In the genomic region with DNA sequence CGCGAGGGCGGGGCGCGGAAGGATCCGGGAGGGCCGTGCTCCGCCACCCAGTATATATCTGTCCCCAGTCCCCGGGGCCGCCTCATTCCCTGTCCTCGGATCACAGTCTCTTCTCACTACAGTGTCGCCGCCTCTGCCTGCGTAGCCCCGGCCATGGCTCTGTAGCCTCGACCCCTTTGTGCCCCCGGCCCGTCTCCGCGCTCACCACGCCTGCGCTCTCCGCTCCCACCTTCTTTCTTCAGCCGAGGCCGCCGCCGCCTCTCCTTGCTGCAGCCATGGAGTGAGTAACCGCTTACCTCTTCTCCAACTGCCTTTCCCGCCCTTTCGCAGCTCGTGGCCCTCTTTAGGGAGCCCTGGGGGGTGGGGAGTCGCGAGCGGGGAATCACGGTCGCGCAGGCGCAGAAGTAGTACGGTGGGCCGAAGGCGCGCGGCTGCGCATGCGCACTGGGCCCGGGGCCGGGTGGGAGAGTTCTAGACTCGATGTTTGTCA, we compare ENCODE assay signal across 8 cellular contexts. TPM values are rescaled to one million over a fixed set of nuclear protein-coding genes. Genes with fewer than 3 reads are reported as not detected.
A peak's percentile ranks its signal among the peaks of the same experiment; 100 is the strongest.
DNase-seq lines count a peak whose midpoint lies in the region; ATAC-seq and TF ChIP-seq lines count a peak whose summit lies in the region.

A gene with protein sequence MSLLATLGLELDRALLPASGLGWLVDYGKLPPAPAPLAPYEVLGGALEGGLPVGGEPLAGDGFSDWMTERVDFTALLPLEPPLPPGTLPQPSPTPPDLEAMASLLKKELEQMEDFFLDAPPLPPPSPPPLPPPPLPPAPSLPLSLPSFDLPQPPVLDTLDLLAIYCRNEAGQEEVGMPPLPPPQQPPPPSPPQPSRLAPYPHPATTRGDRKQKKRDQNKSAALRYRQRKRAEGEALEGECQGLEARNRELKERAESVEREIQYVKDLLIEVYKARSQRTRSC (plus strand): TSS at position 85 of the 490 bp plus-strand sequence. CDS start 1,646 bp downstream, outside the sequence.
A gene with protein sequence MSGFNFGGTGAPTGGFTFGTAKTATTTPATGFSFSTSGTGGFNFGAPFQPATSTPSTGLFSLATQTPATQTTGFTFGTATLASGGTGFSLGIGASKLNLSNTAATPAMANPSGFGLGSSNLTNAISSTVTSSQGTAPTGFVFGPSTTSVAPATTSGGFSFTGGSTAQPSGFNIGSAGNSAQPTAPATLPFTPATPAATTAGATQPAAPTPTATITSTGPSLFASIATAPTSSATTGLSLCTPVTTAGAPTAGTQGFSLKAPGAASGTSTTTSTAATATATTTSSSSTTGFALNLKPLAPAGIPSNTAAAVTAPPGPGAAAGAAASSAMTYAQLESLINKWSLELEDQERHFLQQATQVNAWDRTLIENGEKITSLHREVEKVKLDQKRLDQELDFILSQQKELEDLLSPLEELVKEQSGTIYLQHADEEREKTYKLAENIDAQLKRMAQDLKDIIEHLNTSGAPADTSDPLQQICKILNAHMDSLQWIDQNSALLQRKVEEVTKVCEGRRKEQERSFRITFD (minus strand): TSS at position 384 of the 490 bp plus-strand sequence. CDS start 19,697 bp downstream, outside the sequence.

- peaks cover 25% of the 10 kb centered on the region for H3K36me3 Mint-ChIP-seq in type B pancreatic cell

- H3K4me1 Mint-ChIP-seq in type B pancreatic cell (ENCODE audit: unreplicated experiment) = peaks cover 20% of the 10 kb centered on the region

- no peaks in the 10 kb centered on the region for H3K27me3 Mint-ChIP-seq in type B pancreatic cell

- H3K4me3 ChIP-seq in GM12864 (ENCODE audit: low read depth, low read length) = peak within 1 kb of the TSS; percentile 63

- no peak for DNase-seq in GM12864 (ENCODE audit: low read depth)
- DNase-seq in NCI-H1105 (lab: John Stamatoyannopoulos, UW) = peak; percentile 93
- DNase-seq in SW480 (ENCODE audit: low spot score) = peak; percentile 93
- peak; percentile 78 for DNase-seq in activated naive CD8-positive, alpha-beta T cell treated with anti-CD3 and anti-CD28 coated beads, Interleukin-2, amount 50 U/mL, for 16 hours (ENCODE audit: low read depth, low spot score)
- DNase-seq in Right ventricle myocardium superior = peak; percentile 94
- DNase-seq in pons (ENCODE audit: low spot score) = peak; percentile 81
- peak; percentile 98 for DNase-seq in type B pancreatic cell (ENCODE audit: extremely low spot score, unreplicated experiment)

- intact Hi-C loops in Right ventricle myocardium superior (cut with DNase I) = no loop called here

- TF ChIP-seq CTCF in GM12864 (IDR thresholded peaks at IDR 0.05; ENCODE audit: low read depth, low read length, missing control alignments) (no peak), type B pancreatic cell (conservative IDR thresholded peaks at IDR 0.05) (no peak)

- H3K9me3 Mint-ChIP-seq in type B pancreatic cell = peaks cover 4% of the 10 kb centered on the region

- peak within 1 kb of the TSS; percentile 98 for H3K4me3 Mint-ChIP-seq in type B pancreatic cell

- peak within 1 kb of the TSS; percentile 100 for H3K27ac Mint-ChIP-seq in type B pancreatic cell

- ATAC-seq in HG02623 (IDR thresholded peaks at IDR 0.05; ENCODE audit: unreplicated experiment) = peak; percentile 32
- ATAC-seq in Right ventricle myocardium superior (ENCODE audit: poor library complexity) = peak; percentile 86

RNA-seq across cellular contexts. Expression of the first gene that starts in this region (rescaled TPM):
- total RNA-seq in Right ventricle myocardium superior (7.2 TPM), type B pancreatic cell (ENCODE audit: low replicate concordance) (18.1 and 21.4 TPM in 2 replicates)

RNA-seq across cellular contexts. Expression of the second gene that starts in this region (rescaled TPM):
- total RNA-seq in Right ventricle myocardium superior = 28.2 TPM
- total RNA-seq in type B pancreatic cell (ENCODE audit: low replicate concordance) = 77.4 and 88.8 TPM in 2 replicates
